Comparison of ENCODE assay signal across 18 cellular contexts in genomic region chr16:14539631-14540030, GRCh38.
"Had no signal": no experiment of that assay in that cellular context is flagged by ENCODE, and none has a peak within 500 bp of the region (broad histone marks: within the 10 kb centered on the region; RNA-seq: fewer than 3 reads in every experiment).

No MANE protein-coding gene starts in this region.

- H3K36me3 ChIP-seq: ovary, prostate gland, right atrium auricular region, upper lobe of right lung had no signal

- H3K9me3 ChIP-seq: ovary, prostate gland, right atrium auricular region, thyroid gland, upper lobe of right lung had no signal

- ATAC-seq: left ventricle myocardium superior; natural killer cell; stimulated activated naive CD8-positive, alpha-beta T cell treated with anti-CD3 and anti-CD28 coated beads, Interleukin-15, Interleukin-2, amounts not matched to agents 100 U/mL and 50 U/mL, for 24 hours; upper lobe of right lung; WTC11 had no signal

- H3K27me3 ChIP-seq: ovary, right atrium auricular region, thyroid gland, upper lobe of right lung had no signal

- DNase-seq: activated T-cell treated with anti-CD3 and anti-CD28 coated beads, Interleukin-2, amount 50 U/mL, for 1 hour; dermis blood vessel endothelial cell; effector CD8-positive, alpha-beta T cell; erythroblast; glutamatergic neuron; hippocampal formation; left ventricle myocardium superior; mammary epithelial cell; natural killer cell; ovary; stimulated activated CD4-positive, alpha-beta T cell treated with anti-CD3 and anti-CD28 coated beads, Interleukin-4, amount 100 ng/mL, for 24 hours; stimulated activated naive CD8-positive, alpha-beta T cell treated with anti-CD3 and anti-CD28 coated beads, Interleukin-15, Interleukin-2, amounts not matched to agents 100 U/mL and 50 U/mL, for 24 hours; T-helper 1 cell; thyroid gland; upper lobe of right lung had no signal

- H3K4me3 ChIP-seq: ovary, prostate gland, right atrium auricular region, thyroid gland, upper lobe of right lung had no signal

- H3K4me1 ChIP-seq: prostate gland, right atrium auricular region, thyroid gland, upper lobe of right lung had no signal

- H3K27ac ChIP-seq: ovary, prostate gland, right atrium auricular region, thyroid gland, upper lobe of right lung had no signal
